ENCODE assay signal across 12 cellular contexts in the genomic region with DNA sequence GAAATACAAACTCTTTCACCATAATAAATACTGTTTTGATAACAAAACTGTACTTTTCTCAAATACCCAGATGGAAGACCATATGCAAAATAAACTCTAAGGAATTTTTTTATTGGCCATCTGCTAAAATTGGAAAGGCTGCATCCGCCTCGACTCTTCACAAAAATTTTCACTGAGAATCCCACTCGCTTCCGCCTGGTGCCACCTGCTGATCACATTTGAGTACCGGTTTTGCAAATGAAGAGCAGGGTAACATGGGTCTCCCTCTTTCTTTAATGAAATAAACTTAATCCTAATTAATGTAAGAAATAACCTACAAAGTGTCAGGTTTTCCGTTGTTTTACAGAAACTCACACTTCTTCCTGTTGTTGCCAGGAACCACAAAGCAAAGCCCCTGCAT.
DNase-seq lines count a peak whose midpoint lies in the region; ATAC-seq and TF ChIP-seq lines count a peak whose summit lies in the region.
"Had no signal": no experiment of that assay in that cellular context is flagged by ENCODE, and none has a peak within 500 bp of the region (broad histone marks: within the 10 kb centered on the region; RNA-seq: fewer than 3 reads in every experiment).

No MANE protein-coding gene starts in this region.

- H3K79me2 ChIP-seq in HCT116 (ENCODE audit: insufficient read depth, low read length): no peaks in the 10 kb centered on the region

- no peak overlapping the region for H3K27ac Mint-ChIP-seq in activated CD4-positive, alpha-beta memory T cell treated with anti-CD3 and anti-CD28 coated beads for 36 hours
- H3K27ac Mint-ChIP-seq in naive thymus-derived CD4-positive, alpha-beta T cell: no peak overlapping the region
- H3K27ac Mint-ChIP-seq: activated naive CD8-positive, alpha-beta T cell treated with anti-CD3 and anti-CD28 coated beads, Interleukin-2, amount 50 U/mL, for 24 hours; CD8-positive, alpha-beta T cell; natural killer cell had no signal

- H3K9me3 ChIP-seq in HCT116 (ENCODE audit: control insufficient read depth in 1 of 2, insufficient read depth in 1 of 2, low read depth in 1 of 2, low read length in 2 of 2): no peaks in the 10 kb centered on the region
- H3K9me3 ChIP-seq in right lobe of liver: no peaks in the 10 kb centered on the region
- no peaks in the 10 kb centered on the region for H3K9me3 ChIP-seq in naive thymus-derived CD4-positive, alpha-beta T cell (ENCODE audit: control insufficient read depth in 2 of 3, low read length in 3 of 3)
- H3K9me3 ChIP-seq: gastrocnemius medialis had no signal

- intact Hi-C loops in HCT116 (cut with micrococcal nuclease): no loop called here
- intact Hi-C loops in right lobe of liver (cut with DNase I): no loop called here
- intact Hi-C loops in activated CD4-positive, alpha-beta memory T cell treated with anti-CD3 and anti-CD28 coated beads for 36 hours (cut with micrococcal nuclease): no loop called here
- intact Hi-C loops in naive thymus-derived CD4-positive, alpha-beta T cell (cut with micrococcal nuclease): no loop called here

- no peaks in the 10 kb centered on the region for H3K27me3 Mint-ChIP-seq in activated CD4-positive, alpha-beta memory T cell treated with anti-CD3 and anti-CD28 coated beads for 36 hours
- peaks cover 0 to 4% (median 0%) of the 10 kb centered on the region in 5 donors for H3K27me3 Mint-ChIP-seq in naive thymus-derived CD4-positive, alpha-beta T cell
- H3K27me3 Mint-ChIP-seq: activated naive CD8-positive, alpha-beta T cell treated with anti-CD3 and anti-CD28 coated beads, Interleukin-2, amount 50 U/mL, for 24 hours had no signal

- no peaks in the 10 kb centered on the region for H4K20me1 ChIP-seq in HCT116 (ENCODE audit: insufficient read depth)

- H3K36me3 Mint-ChIP-seq in activated CD4-positive, alpha-beta memory T cell treated with anti-CD3 and anti-CD28 coated beads for 36 hours: no peaks in the 10 kb centered on the region
- H3K36me3 Mint-ChIP-seq in naive thymus-derived CD4-positive, alpha-beta T cell: peaks cover 0 to 52% (median 17%) of the 10 kb centered on the region in 5 donors
- H3K36me3 Mint-ChIP-seq: natural killer cell had no signal

- H3K4me1 ChIP-seq in HCT116 (ENCODE audit: control insufficient read depth in 1 of 2, insufficient read depth in 2 of 2, low read length in 2 of 2): no peaks in the 10 kb centered on the region
- H3K4me1 ChIP-seq in right lobe of liver: no peaks in the 10 kb centered on the region
- H3K4me1 ChIP-seq in naive thymus-derived CD4-positive, alpha-beta T cell (ENCODE audit: control insufficient read depth in 2 of 2, insufficient read depth in 2 of 2, low read length in 2 of 2): no peaks in the 10 kb centered on the region

- in situ Hi-C loops in brain microvascular endothelial cell (cut with HindIII; ENCODE audit: low pct_ligation_motif_present, low sequenced_read_pairs): no loop called here

- RAD21 ChIA-PET in HCT116 (lab: Charles Lee; ENCODE audit: low non-redundant PET in 1 of 2, low total read pairs in 2 of 2, uncharacterized antibody in 2 of 2, unreplicated experiment in 2 of 2): no interaction called here

- H3K9me3 Mint-ChIP-seq in activated CD4-positive, alpha-beta memory T cell treated with anti-CD3 and anti-CD28 coated beads for 36 hours: no peaks in the 10 kb centered on the region
- H3K9me3 Mint-ChIP-seq in naive thymus-derived CD4-positive, alpha-beta T cell: peaks cover 0 to 3% (median 0%) of the 10 kb centered on the region in 11 donors
- H3K9me3 Mint-ChIP-seq: activated naive CD8-positive, alpha-beta T cell treated with anti-CD3 and anti-CD28 coated beads, Interleukin-2, amount 50 U/mL, for 24 hours; CD8-positive, alpha-beta T cell; natural killer cell had no signal

- H3K4me2 ChIP-seq in HCT116 (ENCODE audit: low read length): no peak overlapping the region

- BruUV-seq in HCT116 (replicated peaks; lab: Mats Ljungman, UMichigan): no TSS peak

- POLR2A ChIA-PET in AG04449 (lab: Yijun Ruan, JAX) (no interaction called here), HCT116 (lab: Charles Lee) (no interaction called here)
- POLR2A ChIA-PET in activated CD4-positive, alpha-beta memory T cell treated with anti-CD3 and anti-CD28 coated beads for 36 hours (lab: Charles Lee): no interaction called here
- POLR2A ChIA-PET in naive thymus-derived CD4-positive, alpha-beta T cell (lab: Charles Lee): no interaction called here

- TF ChIP-seq CTCF in AG04449 (IDR thresholded peaks at IDR 0.05; ENCODE audit: insufficient read depth, low read length, missing control alignments) (peak; percentile 23), HCT116 (IDR thresholded peaks at IDR 0.05 in 2 of 3, conservative IDR thresholded peaks at IDR 0.05 in 1 of 3; ENCODE audit: borderline replicate concordance in 1 of 3, insufficient read depth in 1 of 3, low read depth in 2 of 3, low read length in 2 of 3) (peak; percentile 28 to 41 (median 40); a peak in 4 of 6 replicates), brain microvascular endothelial cell (IDR thresholded peaks at IDR 0.05; ENCODE audit: low read depth, low read length, missing control alignments) (peak; percentile 63), right lobe of liver (IDR thresholded peaks at IDR 0.05) (peak in 3 of 4 donors; percentile 27 to 39 (median 37))

- no peak overlapping the region for H3K4me3 ChIP-seq in AG04449 (ENCODE audit: low read depth, low read length)
- H3K4me3 ChIP-seq in HCT116 (replicated peaks in 1 of 2; ENCODE audit: low read depth in 1 of 2, low read length in 2 of 2): no peak overlapping the region
- no peak overlapping the region for H3K4me3 ChIP-seq in brain microvascular endothelial cell (ENCODE audit: low read depth, low read length)
- no peak overlapping the region for H3K4me3 ChIP-seq in right lobe of liver
- H3K4me3 ChIP-seq in naive thymus-derived CD4-positive, alpha-beta T cell (ENCODE audit: low read length): no peak overlapping the region
- H3K4me3 ChIP-seq: gastrocnemius medialis had no signal

- no peak overlapping the region for H3K9ac ChIP-seq in HCT116 (ENCODE audit: low read length)

- DNase-seq in AG04449 (ENCODE audit: low read depth, low spot score) (no peak), HCT116 (ENCODE audit: low read depth, low spot score) (no peak), brain microvascular endothelial cell (no peak), right lobe of liver (no peak), T-helper 9 cell (no peak)
- no peak for DNase-seq in activated CD4-positive, alpha-beta memory T cell treated with anti-CD3 and anti-CD28 coated beads for 36 hours
- no peak for DNase-seq in naive thymus-derived CD4-positive, alpha-beta T cell
- DNase-seq: activated naive CD8-positive, alpha-beta T cell treated with anti-CD3 and anti-CD28 coated beads, Interleukin-2, amount 50 U/mL, for 24 hours; CD8-positive, alpha-beta T cell; gastrocnemius medialis; natural killer cell had no signal

- no peak for ATAC-seq in HCT116
- ATAC-seq in right lobe of liver: peak in 2 of 4 donors; percentile 22 to 47
- ATAC-seq in GM18873 (IDR thresholded peaks at IDR 0.05; ENCODE audit: low FRiP score, unreplicated experiment): no peak
- ATAC-seq in naive thymus-derived CD4-positive, alpha-beta T cell: no peak
- ATAC-seq: activated naive CD8-positive, alpha-beta T cell treated with anti-CD3 and anti-CD28 coated beads, Interleukin-2, amount 50 U/mL, for 24 hours; CD8-positive, alpha-beta T cell; gastrocnemius medialis; natural killer cell had no signal

- H2AFZ ChIP-seq in HCT116 (ENCODE audit: low read depth, low read length, poor library complexity, severe bottlenecking): no peak overlapping the region

- TF ChIP-seq POLR2A in HCT116 (IDR thresholded peaks at IDR 0.05; ENCODE audit: borderline replicate concordance, extremely low read depth, insufficient read depth, insufficient read length) (no peak), right lobe of liver (IDR thresholded peaks at IDR 0.05) (no peak)

- H3K4me1 Mint-ChIP-seq in activated CD4-positive, alpha-beta memory T cell treated with anti-CD3 and anti-CD28 coated beads for 36 hours (ENCODE audit: low read depth): no peaks in the 10 kb centered on the region
- H3K4me1 Mint-ChIP-seq in naive thymus-derived CD4-positive, alpha-beta T cell: no peaks in the 10 kb centered on the region
- H3K4me1 Mint-ChIP-seq: natural killer cell had no signal

- no peaks in the 10 kb centered on the region for H3K36me3 ChIP-seq in HCT116 (ENCODE audit: control insufficient read depth in 1 of 2, insufficient read depth in 2 of 2, low read length in 2 of 2)
- no peaks in the 10 kb centered on the region for H3K36me3 ChIP-seq in brain microvascular endothelial cell (replicated peaks)
- no peaks in the 10 kb centered on the region for H3K36me3 ChIP-seq in right lobe of liver
- H3K36me3 ChIP-seq in naive thymus-derived CD4-positive, alpha-beta T cell (ENCODE audit: control insufficient read depth in 2 of 3, insufficient read depth in 3 of 3, low read length in 3 of 3): no peaks in the 10 kb centered on the region
- H3K36me3 ChIP-seq: gastrocnemius medialis had no signal

- CTCF ChIA-PET in AG04449 (lab: Yijun Ruan, JAX): interaction anchor here (1.0 to 1.8 kb wide), 2 partner anchors 9 to 471 kb away, joined by 3 to 9 read pairs; no protein-coding TSS in a partner anchor
- CTCF ChIA-PET in HCT116 (lab: Charles Lee): no interaction called here
- CTCF ChIA-PET in activated CD4-positive, alpha-beta memory T cell treated with anti-CD3 and anti-CD28 coated beads for 36 hours (lab: Charles Lee): no interaction called here
- CTCF ChIA-PET in naive thymus-derived CD4-positive, alpha-beta T cell (lab: Charles Lee): no interaction called here

- no peak overlapping the region for H3K4me3 Mint-ChIP-seq in activated CD4-positive, alpha-beta memory T cell treated with anti-CD3 and anti-CD28 coated beads for 36 hours
- no peak overlapping the region for H3K4me3 Mint-ChIP-seq in naive thymus-derived CD4-positive, alpha-beta T cell
- H3K4me3 Mint-ChIP-seq: activated naive CD8-positive, alpha-beta T cell treated with anti-CD3 and anti-CD28 coated beads, Interleukin-2, amount 50 U/mL, for 24 hours; CD8-positive, alpha-beta T cell; natural killer cell had no signal

- TF ChIP-seq RAD21 in HCT116 (IDR thresholded peaks at IDR 0.05; ENCODE audit: low read depth): peak; percentile 65

- peaks cover 5% of the 10 kb centered on the region; the same call in 1 of the 2 replicates for H3K27me3 ChIP-seq in HCT116 (ENCODE audit: insufficient read depth, low read length)
- H3K27me3 ChIP-seq in brain microvascular endothelial cell (replicated peaks): no peaks in the 10 kb centered on the region
- no peaks in the 10 kb centered on the region for H3K27me3 ChIP-seq in right lobe of liver
- no peaks in the 10 kb centered on the region for H3K27me3 ChIP-seq in naive thymus-derived CD4-positive, alpha-beta T cell (ENCODE audit: control insufficient read depth in 2 of 2, insufficient read depth in 2 of 2, low read length in 2 of 2)
- H3K27me3 ChIP-seq: gastrocnemius medialis had no signal

- no peaks in the 10 kb centered on the region for H3K9me2 ChIP-seq in HCT116 (ENCODE audit: insufficient read depth)

- 31% methylated on average over 6 of the region's 6 CpGs for WGBS in right lobe of liver (ENCODE audit: insufficient coverage, low coverage, low lambda C conversion rate, missing lambda C conversion rate)

- H3K27ac ChIP-seq in HCT116 (ENCODE audit: low read depth, low read length) (no peak overlapping the region), brain microvascular endothelial cell (no peak overlapping the region), right lobe of liver (no peak overlapping the region)
- no peak overlapping the region for H3K27ac ChIP-seq in naive thymus-derived CD4-positive, alpha-beta T cell (ENCODE audit: low read depth, low read length)
